Comparison of ENCODE assay signal across 1 cellular context in the genomic region with DNA sequence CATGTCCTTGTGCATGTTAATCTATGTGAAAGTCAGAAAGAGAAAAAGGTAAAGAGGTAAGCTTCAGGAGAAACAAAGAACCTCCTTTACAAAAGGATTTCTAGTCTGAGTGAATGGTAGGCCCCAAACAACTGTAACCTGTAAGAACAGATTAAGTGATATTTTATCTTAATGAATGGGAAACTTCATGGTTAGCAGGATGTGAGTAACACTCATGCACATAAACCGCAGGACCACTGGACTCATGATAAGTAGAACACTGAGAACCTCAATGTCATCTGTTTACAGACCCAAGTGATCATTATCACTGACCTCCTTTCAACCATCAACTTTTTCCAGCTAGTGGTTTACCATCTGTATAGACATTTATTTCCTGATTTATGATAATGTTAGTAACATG.
TF ChIP-seq lines count a peak whose summit lies in the region.

No MANE protein-coding gene starts in this region.

TF ChIP-seq in K562, 482 proteins besides CTCF, POLR2A, EP300 and RAD21 (continued from another document and continues in another):
- TF ChIP-seq, protein P1, sequence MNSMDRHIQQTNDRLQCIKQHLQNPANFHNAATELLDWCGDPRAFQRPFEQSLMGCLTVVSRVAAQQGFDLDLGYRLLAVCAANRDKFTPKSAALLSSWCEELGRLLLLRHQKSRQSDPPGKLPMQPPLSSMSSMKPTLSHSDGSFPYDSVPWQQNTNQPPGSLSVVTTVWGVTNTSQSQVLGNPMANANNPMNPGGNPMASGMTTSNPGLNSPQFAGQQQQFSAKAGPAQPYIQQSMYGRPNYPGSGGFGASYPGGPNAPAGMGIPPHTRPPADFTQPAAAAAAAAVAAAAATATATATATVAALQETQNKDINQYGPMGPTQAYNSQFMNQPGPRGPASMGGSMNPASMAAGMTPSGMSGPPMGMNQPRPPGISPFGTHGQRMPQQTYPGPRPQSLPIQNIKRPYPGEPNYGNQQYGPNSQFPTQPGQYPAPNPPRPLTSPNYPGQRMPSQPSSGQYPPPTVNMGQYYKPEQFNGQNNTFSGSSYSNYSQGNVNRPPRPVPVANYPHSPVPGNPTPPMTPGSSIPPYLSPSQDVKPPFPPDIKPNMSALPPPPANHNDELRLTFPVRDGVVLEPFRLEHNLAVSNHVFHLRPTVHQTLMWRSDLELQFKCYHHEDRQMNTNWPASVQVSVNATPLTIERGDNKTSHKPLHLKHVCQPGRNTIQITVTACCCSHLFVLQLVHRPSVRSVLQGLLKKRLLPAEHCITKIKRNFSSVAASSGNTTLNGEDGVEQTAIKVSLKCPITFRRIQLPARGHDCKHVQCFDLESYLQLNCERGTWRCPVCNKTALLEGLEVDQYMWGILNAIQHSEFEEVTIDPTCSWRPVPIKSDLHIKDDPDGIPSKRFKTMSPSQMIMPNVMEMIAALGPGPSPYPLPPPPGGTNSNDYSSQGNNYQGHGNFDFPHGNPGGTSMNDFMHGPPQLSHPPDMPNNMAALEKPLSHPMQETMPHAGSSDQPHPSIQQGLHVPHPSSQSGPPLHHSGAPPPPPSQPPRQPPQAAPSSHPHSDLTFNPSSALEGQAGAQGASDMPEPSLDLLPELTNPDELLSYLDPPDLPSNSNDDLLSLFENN (IDR thresholded peaks at IDR 0.05; ENCODE audit: low read depth in 2 of 2, low read length in 2 of 2), result peak in 1 of 2 experiments; percentile 87; a peak in 2 of 4 replicates
- TF ChIP-seq DIDO1 (tag; IDR thresholded peaks at IDR 0.05; ENCODE audit: low read depth), result no peak
- no peak for TF ChIP-seq TFAM (CRISPR knock-in tag; conservative IDR thresholded peaks at IDR 0.05)
- TF ChIP-seq POLR2B (IDR thresholded peaks at IDR 0.05; ENCODE audit: low read depth, partially characterized antibody), result no peak
- 0 out of 2 replicates have a peak, but pooled peaks have one; percentile 58 for TF ChIP-seq LCOR (CRISPR knock-in tag; IDR thresholded peaks at IDR 0.05)
- TF ChIP-seq RNF219 (CRISPR knock-in tag; IDR thresholded peaks at IDR 0.05), result no peak
- TF ChIP-seq ZBTB43 (CRISPR knock-in tag; IDR thresholded peaks at IDR 0.05), result no peak
- TF ChIP-seq NCOA6 (IDR thresholded peaks at IDR 0.05), result no peak
- peak; percentile 96 for TF ChIP-seq TEAD4 (IDR thresholded peaks at IDR 0.05; ENCODE audit: low read length)
- TF ChIP-seq TEAD4 (CRISPR knock-in tag; IDR thresholded peaks at IDR 0.05; ENCODE audit: borderline replicate concordance), result no peak
- no peak for TF ChIP-seq CHD7 (IDR thresholded peaks at IDR 0.05; ENCODE audit: low read depth, low read length)
- TF ChIP-seq U2AF1 (optimal IDR thresholded peaks at IDR 0.05; ENCODE audit: low read depth, low read length), result no peak
- TF ChIP-seq RUNX1 (IDR thresholded peaks at IDR 0.05; ENCODE audit: low read depth), result peak; percentile 93; the same call in 1 of the 2 replicates
- no peak for TF ChIP-seq ZNF584 (CRISPR knock-in tag; IDR thresholded peaks at IDR 0.05; ENCODE audit: low read depth)
- TF ChIP-seq, protein P2, sequence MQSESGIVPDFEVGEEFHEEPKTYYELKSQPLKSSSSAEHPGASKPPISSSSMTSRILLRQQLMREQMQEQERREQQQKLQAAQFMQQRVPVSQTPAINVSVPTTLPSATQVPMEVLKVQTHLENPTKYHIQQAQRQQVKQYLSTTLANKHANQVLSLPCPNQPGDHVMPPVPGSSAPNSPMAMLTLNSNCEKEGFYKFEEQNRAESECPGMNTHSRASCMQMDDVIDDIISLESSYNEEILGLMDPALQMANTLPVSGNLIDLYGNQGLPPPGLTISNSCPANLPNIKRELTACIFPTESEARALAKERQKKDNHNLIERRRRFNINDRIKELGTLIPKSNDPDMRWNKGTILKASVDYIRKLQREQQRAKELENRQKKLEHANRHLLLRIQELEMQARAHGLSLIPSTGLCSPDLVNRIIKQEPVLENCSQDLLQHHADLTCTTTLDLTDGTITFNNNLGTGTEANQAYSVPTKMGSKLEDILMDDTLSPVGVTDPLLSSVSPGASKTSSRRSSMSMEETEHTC (IDR thresholded peaks at IDR 0.05), result peak; percentile 81
- TF ChIP-seq CEBPG (CRISPR knock-in tag; IDR thresholded peaks at IDR 0.05), result no peak
- TF ChIP-seq CEBPG (tag; conservative IDR thresholded peaks at IDR 0.05 in 1 of 2, IDR thresholded peaks at IDR 0.05 in 1 of 2), result peak in 1 of 2 experiments; percentile 48; a peak in 1 of 4 replicates
- TF ChIP-seq ZBTB9 (CRISPR knock-in tag; IDR thresholded peaks at IDR 0.05), result no peak
- no peak for TF ChIP-seq NFXL1 (CRISPR knock-in tag; IDR thresholded peaks at IDR 0.05)
- no peak for TF ChIP-seq WHSC1 (IDR thresholded peaks at IDR 0.05; ENCODE audit: low read length)
- TF ChIP-seq ESRRA (IDR thresholded peaks at IDR 0.05; ENCODE audit: borderline replicate concordance, low read depth), result peak; percentile 95; the same call in 1 of the 2 replicates
- peak; percentile 84; the same call in 1 of the 2 replicates for TF ChIP-seq ARID3A (IDR thresholded peaks at IDR 0.05; ENCODE audit: borderline replicate concordance, low read depth, low read length)
- TF ChIP-seq OTX1 (CRISPR knock-in tag; IDR thresholded peaks at IDR 0.05), result no peak
- TF ChIP-seq, protein P3, sequence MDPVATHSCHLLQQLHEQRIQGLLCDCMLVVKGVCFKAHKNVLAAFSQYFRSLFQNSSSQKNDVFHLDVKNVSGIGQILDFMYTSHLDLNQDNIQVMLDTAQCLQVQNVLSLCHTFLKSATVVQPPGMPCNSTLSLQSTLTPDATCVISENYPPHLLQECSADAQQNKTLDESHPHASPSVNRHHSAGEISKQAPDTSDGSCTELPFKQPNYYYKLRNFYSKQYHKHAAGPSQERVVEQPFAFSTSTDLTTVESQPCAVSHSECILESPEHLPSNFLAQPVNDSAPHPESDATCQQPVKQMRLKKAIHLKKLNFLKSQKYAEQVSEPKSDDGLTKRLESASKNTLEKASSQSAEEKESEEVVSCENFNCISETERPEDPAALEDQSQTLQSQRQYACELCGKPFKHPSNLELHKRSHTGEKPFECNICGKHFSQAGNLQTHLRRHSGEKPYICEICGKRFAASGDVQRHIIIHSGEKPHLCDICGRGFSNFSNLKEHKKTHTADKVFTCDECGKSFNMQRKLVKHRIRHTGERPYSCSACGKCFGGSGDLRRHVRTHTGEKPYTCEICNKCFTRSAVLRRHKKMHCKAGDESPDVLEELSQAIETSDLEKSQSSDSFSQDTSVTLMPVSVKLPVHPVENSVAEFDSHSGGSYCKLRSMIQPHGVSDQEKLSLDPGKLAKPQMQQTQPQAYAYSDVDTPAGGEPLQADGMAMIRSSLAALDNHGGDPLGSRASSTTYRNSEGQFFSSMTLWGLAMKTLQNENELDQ (CRISPR knock-in tag; IDR thresholded peaks at IDR 0.05; ENCODE audit: borderline replicate concordance), result no peak
